Comparison of ENCODE assay signal across 8 cellular contexts in the genomic region with DNA sequence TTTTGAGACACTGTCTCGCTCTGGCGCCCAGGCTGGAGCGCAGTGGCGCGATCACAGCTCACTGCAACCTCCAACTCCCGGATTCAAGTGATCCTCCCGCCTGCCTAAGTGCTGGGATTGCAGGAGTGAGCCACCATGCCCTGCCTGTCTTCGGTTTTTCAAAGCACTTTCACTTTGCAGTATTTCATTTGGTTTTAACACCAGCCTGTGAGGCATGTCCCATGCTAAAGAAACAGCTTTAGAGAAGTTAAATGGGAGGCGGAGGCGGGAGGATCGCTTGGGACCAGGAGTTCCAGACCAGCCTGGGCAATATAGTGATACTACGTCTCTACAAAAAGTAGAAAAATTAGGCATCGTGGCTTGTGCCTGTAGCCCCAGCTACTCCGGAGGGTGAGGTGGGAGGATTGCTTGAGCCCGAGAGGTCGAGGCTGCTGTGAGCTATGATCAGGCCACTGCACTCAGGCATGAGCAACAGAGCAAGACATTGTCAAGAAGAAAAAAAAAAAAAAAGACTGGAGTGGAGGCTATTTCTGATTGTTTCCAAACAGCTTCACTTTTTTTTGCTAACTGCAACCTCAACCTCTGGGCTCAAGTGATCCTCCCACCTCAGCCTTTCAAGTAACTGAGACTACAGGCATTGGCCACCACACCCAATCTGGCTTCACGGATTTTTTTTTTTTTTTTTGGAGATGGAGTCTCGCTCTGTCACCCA. TPM values are rescaled to one million over a fixed set of nuclear protein-coding genes. Genes with fewer than 3 reads are reported as not detected.
DNase-seq lines count a peak whose midpoint lies in the region; ATAC-seq, FAIRE-seq and TF ChIP-seq lines count a peak whose summit lies in the region.

No MANE protein-coding gene starts in this region.

- no peak for TF ChIP-seq CTCF in GM12875 (IDR thresholded peaks at IDR 0.05; ENCODE audit: borderline replicate concordance, insufficient read depth, low read depth, low read length)
- TF ChIP-seq CTCF in coronary artery (IDR thresholded peaks at IDR 0.05), result no peak

- H3K36me3 Mint-ChIP-seq in natural killer cell treated with Interleukin-12 subunit alpha and Interleukin-12 subunit beta and Interleukin-15 and Interleukin-18, amount 100 ng/mL, for 72 hours, result peaks cover 12% of the 10 kb centered on the region

- H3K27me3 Mint-ChIP-seq in natural killer cell treated with Interleukin-12 subunit alpha and Interleukin-12 subunit beta and Interleukin-15 and Interleukin-18, amount 100 ng/mL, for 72 hours, result no peaks in the 10 kb centered on the region

- peak overlapping the region; percentile 89 to 91 for H3K27ac Mint-ChIP-seq in natural killer cell treated with Interleukin-12 subunit alpha and Interleukin-12 subunit beta and Interleukin-15 and Interleukin-18, amount 100 ng/mL, for 72 hours

- no peak for TF ChIP-seq POLR2A in H54 (IDR thresholded peaks at IDR 0.05; ENCODE audit: low read depth, low read length)

- no peaks in the 10 kb centered on the region for H3K9me3 Mint-ChIP-seq in natural killer cell treated with Interleukin-12 subunit alpha and Interleukin-12 subunit beta and Interleukin-15 and Interleukin-18, amount 100 ng/mL, for 72 hours

- DNase-seq in OCI-M1 (lab: John Stamatoyannopoulos, UW) (peak; percentile 43), coronary artery (ENCODE audit: low spot score) (no peak), NCI-H2081 (lab: John Stamatoyannopoulos, UW) (no peak), amniotic stem cell (lab: John Stamatoyannopoulos, UW) (no peak), NCI-H526 (lab: John Stamatoyannopoulos, UW) (no peak), H54 (ENCODE audit: insufficient read length, low spot score) (no peak)
- DNase-seq in natural killer cell treated with Interleukin-12 subunit alpha and Interleukin-12 subunit beta and Interleukin-15 and Interleukin-18, amount 100 ng/mL, for 72 hours (ENCODE audit: low spot score), result no peak

- peak overlapping the region; percentile 96 for H3K4me3 Mint-ChIP-seq in natural killer cell treated with Interleukin-12 subunit alpha and Interleukin-12 subunit beta and Interleukin-15 and Interleukin-18, amount 100 ng/mL, for 72 hours

- FAIRE-seq in H54 (lab: Jason Lieb, UNC), result no peak

- H3K4me1 Mint-ChIP-seq in natural killer cell treated with Interleukin-12 subunit alpha and Interleukin-12 subunit beta and Interleukin-15 and Interleukin-18, amount 100 ng/mL, for 72 hours (ENCODE audit: low read depth in 2 of 2), result peaks cover 27 to 30% of the 10 kb centered on the region in 2 donors

- peak overlapping the region; percentile 80 for H3K4me3 ChIP-seq in GM12875 (ENCODE audit: low read depth, low read length)
- H3K4me3 ChIP-seq in coronary artery, result peak overlapping the region; percentile 95

- ATAC-seq in natural killer cell treated with Interleukin-12 subunit alpha and Interleukin-12 subunit beta and Interleukin-15 and Interleukin-18, amount 100 ng/mL, for 72 hours, result no peak

- H3K27ac ChIP-seq in coronary artery, result peak overlapping the region; percentile 53 to 99

RNA-seq across cellular contexts. Expression of a gene that starts 1.3 kb away (rescaled TPM):
- total RNA-seq in natural killer cell treated with Interleukin-12 subunit alpha and Interleukin-12 subunit beta and Interleukin-15 and Interleukin-18, amount 100 ng/mL, for 72 hours, result 10 to 100 TPM; 26.4 to 37.0 TPM

RNA-seq across cellular contexts. Expression of a gene that starts 1.5 kb away (rescaled TPM):
- total RNA-seq in natural killer cell treated with Interleukin-12 subunit alpha and Interleukin-12 subunit beta and Interleukin-15 and Interleukin-18, amount 100 ng/mL, for 72 hours, result 10 to 100 TPM; 74.3 to 97.1 TPM

RNA-seq across cellular contexts. Expression of a gene that starts 9.2 kb away (rescaled TPM):
- 100 to 1,000 TPM; 373 to 571 TPM for total RNA-seq in natural killer cell treated with Interleukin-12 subunit alpha and Interleukin-12 subunit beta and Interleukin-15 and Interleukin-18, amount 100 ng/mL, for 72 hours

RNA-seq across cellular contexts. Expression of a gene that starts 10.0 kb away (rescaled TPM):
- 10 to 100 TPM; 18.1 to 25.5 TPM for total RNA-seq in natural killer cell treated with Interleukin-12 subunit alpha and Interleukin-12 subunit beta and Interleukin-15 and Interleukin-18, amount 100 ng/mL, for 72 hours

RNA-seq across cellular contexts. Expression of a gene that starts 17.1 kb away (rescaled TPM):
- 10 to 100 TPM; 18.1 to 19.4 TPM for total RNA-seq in natural killer cell treated with Interleukin-12 subunit alpha and Interleukin-12 subunit beta and Interleukin-15 and Interleukin-18, amount 100 ng/mL, for 72 hours
